In the genomic region with DNA sequence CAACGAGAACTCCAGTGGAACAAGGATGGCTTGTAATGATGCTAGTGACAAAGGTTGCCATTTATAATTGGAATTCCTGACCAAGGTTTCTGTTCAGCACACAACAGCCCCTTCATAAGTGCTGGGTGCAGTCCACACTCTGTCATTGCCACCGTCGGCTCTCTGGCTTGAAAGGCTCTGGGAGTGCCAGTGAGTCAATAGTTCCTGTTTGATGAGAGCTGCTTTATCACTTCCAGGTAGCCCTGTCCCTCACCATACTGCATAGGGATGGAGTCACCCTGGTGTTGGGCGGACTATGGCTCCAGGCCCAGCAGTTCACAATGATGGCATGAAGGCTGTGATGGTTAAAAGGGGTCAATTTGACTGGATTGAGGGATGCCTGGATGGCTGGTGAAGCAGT, we compare ENCODE assay signal across 13 cellular contexts. TPM values are rescaled to one million over a fixed set of nuclear protein-coding genes. Genes with fewer than 3 reads are reported as not detected.
DNase-seq lines count a peak whose midpoint lies in the region; ATAC-seq and TF ChIP-seq lines count a peak whose summit lies in the region.
"Had no signal": no experiment of that assay in that cellular context is flagged by ENCODE, and none has a peak within 500 bp of the region (broad histone marks: within the 10 kb centered on the region; RNA-seq: fewer than 3 reads in every experiment).

No MANE protein-coding gene starts in this region.

- TF ChIP-seq CTCF in activated CD8-positive, alpha-beta T cell treated with anti-CD3 and anti-CD28 coated beads for 36 hours (IDR thresholded peaks at IDR 0.05) = no peak
- TF ChIP-seq CTCF in colonic mucosa (IDR thresholded peaks at IDR 0.05) = no peak

- H3K9me3 ChIP-seq in colonic mucosa = no peaks in the 10 kb centered on the region
- H3K9me3 ChIP-seq: Caco-2, heart left ventricle, ovary had no signal

- no peaks in the 10 kb centered on the region for H3K36me3 ChIP-seq in colonic mucosa
- H3K36me3 ChIP-seq: heart left ventricle, ovary had no signal

- H3K9ac ChIP-seq in colonic mucosa (ENCODE audit: low read depth in 2 of 2, low read length in 2 of 2) = no peak overlapping the region
- H3K9ac ChIP-seq: KMS-11 had no signal

- POLR2A ChIA-PET in activated CD8-positive, alpha-beta T cell treated with anti-CD3 and anti-CD28 coated beads for 36 hours (lab: Charles Lee) = interaction anchor here (0.7 to 4.4 kb wide), 5 partner anchors 9 to 106 kb away, joined by 3 to 24 read pairs (median 3); no protein-coding TSS in a partner anchor

- peak; percentile 64 for ATAC-seq in activated CD8-positive, alpha-beta T cell treated with anti-CD3 and anti-CD28 coated beads for 36 hours
- no peak for ATAC-seq in GM21515 (IDR thresholded peaks at IDR 0.05; ENCODE audit: unreplicated experiment)
- ATAC-seq: heart left ventricle had no signal

- no peak overlapping the region for H3K4me3 Mint-ChIP-seq in activated CD8-positive, alpha-beta T cell treated with anti-CD3 and anti-CD28 coated beads for 36 hours
- peak overlapping the region in 2 of 5 donors; percentile 23 to 47 for H3K4me3 Mint-ChIP-seq in immature natural killer cell

- no peak overlapping the region for H3K27ac ChIP-seq in colonic mucosa
- H3K27ac ChIP-seq: heart left ventricle, KMS-11, ovary had no signal

- H3K4me1 Mint-ChIP-seq in activated CD8-positive, alpha-beta T cell treated with anti-CD3 and anti-CD28 coated beads for 36 hours (ENCODE audit: low read depth) = peaks cover 95% of the 10 kb centered on the region
- peaks cover 98 to 100% of the 10 kb centered on the region in 2 donors for H3K4me1 Mint-ChIP-seq in immature natural killer cell

- no peaks in the 10 kb centered on the region for H3K27me3 Mint-ChIP-seq in activated CD8-positive, alpha-beta T cell treated with anti-CD3 and anti-CD28 coated beads for 36 hours
- peaks cover 0 to 4% (median 3%) of the 10 kb centered on the region in 3 donors for H3K27me3 Mint-ChIP-seq in immature natural killer cell (ENCODE audit: low read depth in 3 of 3)

- peak overlapping the region; percentile 81 for H3K27ac Mint-ChIP-seq in activated CD8-positive, alpha-beta T cell treated with anti-CD3 and anti-CD28 coated beads for 36 hours
- H3K27ac Mint-ChIP-seq in immature natural killer cell = peak overlapping the region; percentile 71 to 96 (median 85)

- H3K4me3 ChIP-seq in colonic mucosa = no peak overlapping the region
- H3K4me3 ChIP-seq: heart left ventricle, ovary had no signal

- intact Hi-C loops in activated CD8-positive, alpha-beta T cell treated with anti-CD3 and anti-CD28 coated beads for 36 hours (cut with micrococcal nuclease) = loop anchor here (10.0 kb wide), 1 partner anchor 218 kb away; the partner anchor contains the start of genes CKS2 and SECISBP2
- intact Hi-C loops in colonic mucosa (cut with DNase I) = no loop called here

- no peaks in the 10 kb centered on the region for H3K4me1 ChIP-seq in colonic mucosa

- peaks cover 3% of the 10 kb centered on the region for H3K36me3 Mint-ChIP-seq in activated CD8-positive, alpha-beta T cell treated with anti-CD3 and anti-CD28 coated beads for 36 hours (ENCODE audit: low read depth)
- H3K36me3 Mint-ChIP-seq in immature natural killer cell = no peaks in the 10 kb centered on the region

- H3K9me3 Mint-ChIP-seq in activated CD8-positive, alpha-beta T cell treated with anti-CD3 and anti-CD28 coated beads for 36 hours = peaks cover 13% of the 10 kb centered on the region
- H3K9me3 Mint-ChIP-seq in immature natural killer cell = no peaks in the 10 kb centered on the region

- DNase-seq in RPMI7951 (ENCODE audit: low read depth) (peak; percentile 1), immature natural killer cell (no peak), HUDEP-2 (lab: John Stamatoyannopoulos, UW; ENCODE audit: unreplicated experiment in 76 of 76) (no peak), colonic mucosa (no peak)
- peak; percentile 78 for DNase-seq in activated CD8-positive, alpha-beta T cell treated with anti-CD3 and anti-CD28 coated beads for 36 hours
- peak in 2 of 3 donors; percentile 31 to 43 for DNase-seq in stimulated activated CD4-positive, alpha-beta T cell treated with anti-CD3 and anti-CD28 coated beads, TNF-alpha, amount 100 ng/mL, for 48 hours (ENCODE audit: low read depth in 3 of 3)
- DNase-seq: Caco-2; effector memory CD4-positive, alpha-beta T cell; heart left ventricle; NCI-H187 treated with DMSO at 0.1 percent for 48 hours; ovary had no signal

- CTCF ChIA-PET in activated CD8-positive, alpha-beta T cell treated with anti-CD3 and anti-CD28 coated beads for 36 hours (lab: Charles Lee) = no interaction called here

- no peaks in the 10 kb centered on the region for H3K27me3 ChIP-seq in colonic mucosa
- H3K27me3 ChIP-seq: heart left ventricle, ovary had no signal

RNA-seq across cellular contexts. Expression of gene SEMA4D, which starts 34.6 kb away (rescaled TPM):
- total RNA-seq in RPMI7951 (2014; rRNA removed; shearing (Covaris generic)) = 0.12 and 0.29 TPM in 2 replicates
- 100 to 1,000 TPM; 290 to 317 TPM for total RNA-seq in activated CD8-positive, alpha-beta T cell treated with anti-CD3 and anti-CD28 coated beads for 36 hours
- 10 to 100 TPM; 45.8 to 80.6 (median 47.0) TPM for polyA plus RNA-seq in immature natural killer cell
- total RNA-seq in colonic mucosa = 10 to 100 TPM; 14.7 to 19.0 TPM

Comparison
In these comparisons a context has a peak if more than half of its experiments do, and no peak if none do; other contexts are left out.
1. DNase-seq: peak in RPMI7951 (single experiment), activated CD8-positive, alpha-beta T cell treated with anti-CD3 and anti-CD28 coated beads for 36 hours (single experiment) and stimulated activated CD4-positive, alpha-beta T cell treated with anti-CD3 and anti-CD28 coated beads, TNF-alpha, amount 100 ng/mL, for 48 hours (2 of 3); none in immature natural killer cell (0 of 3), HUDEP-2 (0 of 76) and colonic mucosa (single experiment).
2. RNA of gene SEMA4D, which starts 34.6 kb away (total RNA-seq): 290 to 317 TPM in activated CD8-positive, alpha-beta T cell treated with anti-CD3 and anti-CD28 coated beads for 36 hours; 14.7 to 19.0 TPM in colonic mucosa and 0.12 to 0.29 TPM in RPMI7951; every median in the first group is over 10 times any median in the second.